Comparison of ENCODE assay signal across 6 cellular contexts in genomic region chr11:65557280-65558001, GRCh38. TPM values are rescaled to one million over a fixed set of nuclear protein-coding genes. Genes with fewer than 3 reads are reported as not detected.
A peak's percentile ranks its signal among the peaks of the same experiment; 100 is the strongest.
DNase-seq lines count a peak whose midpoint lies in the region; ATAC-seq, FAIRE-seq and TF ChIP-seq lines count a peak whose summit lies in the region.

No MANE protein-coding gene starts in this region.

- ATAC-seq in pancreas (peak in 1 of 4 donors; percentile 2), HG03565 (IDR thresholded peaks at IDR 0.05; ENCODE audit: unreplicated experiment) (no peak)

- intact Hi-C loops in pancreas (cut with DNase I): no loop called here

- H3K27me3 ChIP-seq in HUES64 (ENCODE audit: insufficient read depth, low read length): peaks cover 34% of the 10 kb centered on the region
- H3K27me3 ChIP-seq in pancreas: no peaks in the 10 kb centered on the region

- whole genome bisulfite sequencing in HUES64: 8% methylated on average over 47 of the region's 47 CpGs
- 1 to 2% methylated on average over 29 to 47 of the region's 47 CpGs for WGBS in pancreas, 2 donors

- H3K4me3 ChIP-seq in HUES64 (ENCODE audit: low read length) (peak overlapping the region; percentile 57), choroid plexus epithelial cell (ENCODE audit: low read depth, low read length) (peak overlapping the region; percentile 65), pancreas (peak overlapping the region; percentile 26 to 59 (median 51))

- H3K9me3 ChIP-seq in HUES64 (ENCODE audit: insufficient read depth, low read depth, low read length): no peaks in the 10 kb centered on the region
- H3K9me3 ChIP-seq in pancreas: no peaks in the 10 kb centered on the region

- H3K36me3 ChIP-seq in HUES64 (ENCODE audit: insufficient read depth, low read length) (no peaks in the 10 kb centered on the region), pancreas (no peaks in the 10 kb centered on the region)

- H3K9ac ChIP-seq in HUES64 (ENCODE audit: low read depth, low read length): no peak overlapping the region

- TF ChIP-seq CTCF in choroid plexus epithelial cell (conservative IDR thresholded peaks at IDR 0.05; ENCODE audit: low read depth, low read length): no peak
- TF ChIP-seq CTCF in pancreas (IDR thresholded peaks at IDR 0.05): no peak

- no peak for FAIRE-seq in pancreas (lab: Jason Lieb, UNC)

- H3K27ac ChIP-seq in HUES64 (ENCODE audit: low read depth, low read length) (no peak overlapping the region), pancreas (peak overlapping the region; percentile 86 to 95 (median 94))

- peaks cover 26% of the 10 kb centered on the region for H3K4me1 ChIP-seq in HUES64 (ENCODE audit: insufficient read depth, low read length)
- H3K4me1 ChIP-seq in pancreas: peaks cover 8 to 32% (median 12%) of the 10 kb centered on the region in 3 donors

- DNase-seq in choroid plexus epithelial cell (ENCODE audit: low read depth): no peak
- DNase-seq in pancreas: peak in 4 of 6 donors; percentile 24 to 79 (median 50)
- DNase-seq in ureter (ENCODE audit: low spot score): no peak
- DNase-seq in midbrain (lab: John Stamatoyannopoulos, UW): no peak

RNA-seq across cellular contexts. Expression of gene LTBP3, which starts 0.7 kb away (rescaled TPM):
- polyA plus RNA-seq in HUES64 (2013, experiment 1 of 2): 5.0 TPM
- polyA plus RNA-seq in HUES64 (2013, experiment 2 of 2): 7.1 TPM
- total RNA-seq in pancreas (100 to 1,000 TPM in 1 of 6 donors, 10 to 100 TPM in 5; 44.7 to 119 (median 63.4) TPM), ureter (120 TPM)
- polyA plus RNA-seq in pancreas: 100 to 1,000 TPM; 118 to 151 TPM

RNA-seq across cellular contexts. Expression of gene ZNRD2, which starts 12.8 kb away (rescaled TPM):
- polyA plus RNA-seq in HUES64 (2013, experiment 1 of 2): 58.0 TPM
- 49.1 TPM for polyA plus RNA-seq in HUES64 (2013, experiment 2 of 2)
- total RNA-seq in pancreas: 10 to 100 TPM; 17.8 to 29.1 (median 20.1) TPM
- 10 to 100 TPM; 32.5 to 34.8 TPM for polyA plus RNA-seq in pancreas
- total RNA-seq in ureter: 50.3 TPM

RNA-seq across cellular contexts. Expression of gene FAM89B, which starts 14.9 kb away (rescaled TPM):
- 20.7 TPM for polyA plus RNA-seq in HUES64 (2013, experiment 1 of 2)
- polyA plus RNA-seq in HUES64 (2013, experiment 2 of 2): 24.2 TPM
- total RNA-seq in pancreas (10 to 100 TPM; 22.7 to 45.9 (median 28.6) TPM), ureter (21.9 TPM)
- 10 to 100 TPM; 37.3 to 49.1 TPM for polyA plus RNA-seq in pancreas

RNA-seq across cellular contexts. Expression of gene EHBP1L1, which starts 18.4 kb away (rescaled TPM):
- polyA plus RNA-seq in HUES64 (2013, experiment 1 of 2): 2.9 TPM
- 4.2 TPM for polyA plus RNA-seq in HUES64 (2013, experiment 2 of 2)
- total RNA-seq in pancreas (10 to 100 TPM in 4 of 6 donors, 1 to 10 TPM in 2; 6.5 to 26.2 (median 11.2) TPM), ureter (122 TPM)
- polyA plus RNA-seq in pancreas: 10 to 100 TPM; 25.0 to 34.2 TPM

RNA-seq across cellular contexts. Expression of gene SCYL1, which starts 32.6 kb away (rescaled TPM):
- polyA plus RNA-seq in HUES64 (2013, experiment 1 of 2): 39.3 TPM
- 42.5 TPM for polyA plus RNA-seq in HUES64 (2013, experiment 2 of 2)
- total RNA-seq in pancreas (10 to 100 TPM; 40.1 to 49.4 (median 41.2) TPM), ureter (62.9 TPM)
- polyA plus RNA-seq in pancreas: 10 to 100 TPM; 68.9 to 83.9 TPM

Comparison
In these comparisons a context has a peak if more than half of its experiments do, and no peak if none do; other contexts are left out.
1. DNase-seq: peak in pancreas (4 of 6); none in choroid plexus epithelial cell (single experiment), ureter (single experiment) and midbrain (single experiment).
2. Peak in every context shown above with its lines, with median percentiles within 50 percentile points of each other: H3K4me3 ChIP-seq.